ENCODE assay signal across 14 cellular contexts in genomic region chr9:16830806-16831205, GRCh38. TPM values are rescaled to one million over a fixed set of nuclear protein-coding genes. Genes with fewer than 3 reads are reported as not detected.
"Had no signal": no experiment of that assay in that cellular context is flagged by ENCODE, and none has a peak within 500 bp of the region (broad histone marks: within the 10 kb centered on the region; RNA-seq: fewer than 3 reads in every experiment).

No MANE protein-coding gene starts in this region.

- H3K27ac ChIP-seq: body of pancreas, upper lobe of right lung had no signal

- H3K4me3 ChIP-seq: body of pancreas, right atrium auricular region, upper lobe of right lung had no signal

- H3K36me3 ChIP-seq: right atrium auricular region, upper lobe of right lung had no signal

- ATAC-seq: body of pancreas; effector memory CD8-positive, alpha-beta T cell; left colon; T-helper 17 cell; upper lobe of right lung had no signal

- H3K9me3 ChIP-seq: body of pancreas, right atrium auricular region, upper lobe of right lung had no signal

- DNase-seq: activated CD4-positive, alpha-beta T cell treated with anti-CD3 and anti-CD28 coated beads, Interleukin-2, amount 50 U/mL, for 1 hour; activated CD4-positive, CD25-positive, alpha-beta regulatory T cell; activated naive CD4-positive, alpha-beta T cell treated with anti-CD3 and anti-CD28 coated beads, Interleukin-2, amount 50 U/mL, for 16 hours; amniotic stem cell; body of pancreas; central memory CD4-positive, alpha-beta T cell; effector memory CD8-positive, alpha-beta T cell; left colon; stimulated activated CD4-positive, alpha-beta T cell treated with anti-CD3 and anti-CD28 coated beads, Interleukin-12 subunit alpha, Interleukin-12 subunit beta, amount 100 ng/mL, for 4 hours; stimulated activated naive CD4-positive, alpha-beta T cell treated with Interleukin-2 at 50 U/mL for 16 hours; T-helper 17 cell; upper lobe of right lung had no signal

- H3K27me3 ChIP-seq: body of pancreas, right atrium auricular region, upper lobe of right lung had no signal

RNA-seq across cellular contexts. Expression of gene BNC2, which starts 39.7 kb away (rescaled TPM):
- total RNA-seq: activated T-helper 2 cell treated with anti-CD3 and anti-CD28 coated beads, Interferon-gamma antibody, Interleukin-2, Interleukin-4, amounts not matched to agents 10 μg/mL and 5 μg/mL and 100 μg/mL, durations not matched to agents 14 hours and 24 hours and 36 hours; T-helper 17 cell had no signal
